19 cellular contexts compared by ENCODE assay signal in genomic region chr2:239833728-239834109, GRCh38.
"Had no signal": no experiment of that assay in that cellular context is flagged by ENCODE, and none has a peak within 500 bp of the region (broad histone marks: within the 10 kb centered on the region; RNA-seq: fewer than 3 reads in every experiment).

No MANE protein-coding gene starts in this region.

- H3K9me3 Mint-ChIP-seq: activated naive CD4-positive, alpha-beta T cell treated with anti-CD3 and anti-CD28 coated beads, Interleukin-2, amount 50 U/mL, for 24 hours; immature natural killer cell; stimulated activated effector memory CD8-positive, alpha-beta T cell treated with anti-CD3 and anti-CD28 coated beads, Interleukin-12 subunit alpha, Interleukin-12 subunit beta, amount 100 ng/mL, for 72 hours had no signal

- H3K36me3 Mint-ChIP-seq: activated naive CD4-positive, alpha-beta T cell treated with anti-CD3 and anti-CD28 coated beads, Interleukin-2, amount 50 U/mL, for 24 hours; immature natural killer cell; stimulated activated effector memory CD8-positive, alpha-beta T cell treated with anti-CD3 and anti-CD28 coated beads, Interleukin-12 subunit alpha, Interleukin-12 subunit beta, amount 100 ng/mL, for 72 hours had no signal

- H3K4me1 ChIP-seq: pancreas, tibial nerve had no signal

- H3K27me3 ChIP-seq: pancreas, tibial nerve had no signal

- H3K4me3 Mint-ChIP-seq: activated naive CD4-positive, alpha-beta T cell treated with anti-CD3 and anti-CD28 coated beads, Interleukin-2, amount 50 U/mL, for 24 hours; brain; immature natural killer cell; nephron progenitor cell; stimulated activated effector memory CD8-positive, alpha-beta T cell treated with anti-CD3 and anti-CD28 coated beads, Interleukin-12 subunit alpha, Interleukin-12 subunit beta, amount 100 ng/mL, for 72 hours had no signal

- H3K9me3 ChIP-seq: pancreas had no signal

- H3K4me3 ChIP-seq: pancreas, tibial nerve had no signal

- DNase-seq: activated CD4-positive, alpha-beta T cell treated with anti-CD3 and anti-CD28 coated beads, Interleukin-2, amount 50 U/mL, for 4 hours; amniotic stem cell; cerebellar nuclear complex; glutamatergic neuron; immature natural killer cell; nephron progenitor cell; pancreas; retina; SHP77 treated with DMSO at 0.1 percent for 48 hours; small intestine; T-helper 2 cell had no signal

- FAIRE-seq: endometrium, pancreas, small intestine, TTC549 had no signal

- ATAC-seq: esophagus mucosa; left colon; pancreas; stimulated activated effector memory CD8-positive, alpha-beta T cell treated with anti-CD3 and anti-CD28 coated beads, Interleukin-12 subunit alpha, Interleukin-12 subunit beta, amount 100 ng/mL, for 72 hours had no signal

- H3K36me3 ChIP-seq: pancreas, tibial nerve had no signal

- H3K4me1 Mint-ChIP-seq: activated naive CD4-positive, alpha-beta T cell treated with anti-CD3 and anti-CD28 coated beads, Interleukin-2, amount 50 U/mL, for 24 hours; immature natural killer cell; stimulated activated effector memory CD8-positive, alpha-beta T cell treated with anti-CD3 and anti-CD28 coated beads, Interleukin-12 subunit alpha, Interleukin-12 subunit beta, amount 100 ng/mL, for 72 hours had no signal

- H3K27ac Mint-ChIP-seq: activated naive CD4-positive, alpha-beta T cell treated with anti-CD3 and anti-CD28 coated beads, Interleukin-2, amount 50 U/mL, for 24 hours; brain; immature natural killer cell; nephron progenitor cell had no signal

- H3K27ac ChIP-seq: pancreas, tibial nerve had no signal
